ENCODE assay signal across 8 cellular contexts in genomic region chr4:177554966-177555574, GRCh38.
DNase-seq lines count a peak whose midpoint lies in the region; ATAC-seq and TF ChIP-seq lines count a peak whose summit lies in the region.

No MANE protein-coding gene starts in this region.

- no peaks in the 10 kb centered on the region for H3K4me1 ChIP-seq in PC-3 (ENCODE audit: insufficient read depth, low read length)

- BruUV-seq in PC-3 (replicated peaks; lab: Mats Ljungman, UMichigan) = no TSS peak

- no peaks in the 10 kb centered on the region for H3K79me2 ChIP-seq in PC-3 (ENCODE audit: low read length)

- DNase-seq in DMS 273 (lab: John Stamatoyannopoulos, UW; ENCODE audit: unreplicated experiment) (peak; percentile 47), DMS 273 treated with DMSO at 0.1 percent for 48 hours (lab: John Stamatoyannopoulos, UW) (no peak), PC-3 (peak; percentile 51), fibroblast of gingiva (ENCODE audit: low read depth) (peak; percentile 3), NOMO-1 treated with DMSO at 0.1 percent for 48 hours (lab: John Stamatoyannopoulos, UW; ENCODE audit: unreplicated experiment) (no peak), left cardiac atrium (no peak)
- peak; percentile 7 for DNase-seq in stimulated activated CD4-positive, alpha-beta T cell treated with anti-CD3 and anti-CD28 coated beads, Interleukin-4, amount 100 ng/mL, for 24 hours

- no peaks in the 10 kb centered on the region for H3K9me3 ChIP-seq in PC-3 (ENCODE audit: low read length)

- no peak overlapping the region for H2AFZ ChIP-seq in PC-3 (ENCODE audit: low read length)

- POLR2A ChIA-PET in PC-3 (lab: Charles Lee; ENCODE audit: unreplicated experiment) = no interaction called here

- H3K27me3 ChIP-seq in PC-3 (ENCODE audit: low read length) = no peaks in the 10 kb centered on the region

- H3K9ac ChIP-seq in PC-3 (ENCODE audit: low read length) = no peak overlapping the region

- H3K27ac ChIP-seq in PC-3 (ENCODE audit: low read length) = no peak overlapping the region

- H3K4me3 ChIP-seq in PC-3 (ENCODE audit: low read length) = no peak overlapping the region

- H3K9me2 ChIP-seq in PC-3 (replicated peaks; ENCODE audit: low read length) = no peaks in the 10 kb centered on the region

- CTCF ChIA-PET in PC-3 (lab: Charles Lee) = interaction anchor here (0.6 kb wide), 1 partner anchor 531 kb away, joined by 3 read pairs; no protein-coding TSS in a partner anchor

- H3K36me3 ChIP-seq in PC-3 (ENCODE audit: low read depth, low read length) = no peaks in the 10 kb centered on the region

- intact Hi-C loops in PC-3 (cut with micrococcal nuclease) (loop anchor here (5.0 kb wide), 1 partner anchor 1752 kb away; no protein-coding TSS in a partner anchor), left cardiac atrium (cut with DNase I) (no loop called here)

- ATAC-seq in GM21723 (IDR thresholded peaks at IDR 0.05; ENCODE audit: unreplicated experiment) (peak; percentile 57), PC-3 (no peak), left cardiac atrium (no peak)

- H3F3A ChIP-seq in PC-3 (ENCODE audit: low read length, unreplicated experiment) = no peaks in the 10 kb centered on the region

- TF ChIP-seq CTCF in PC-3 (conservative IDR thresholded peaks at IDR 0.05; ENCODE audit: low read depth, low read length) = peak; percentile 78

- H4K20me1 ChIP-seq in PC-3 (ENCODE audit: low read length) = no peaks in the 10 kb centered on the region

- H3K4me2 ChIP-seq in PC-3 (ENCODE audit: low read length) = no peak overlapping the region

Comparison
In these comparisons a context has a peak if more than half of its experiments do, and no peak if none do; other contexts are left out.
1. DNase-seq: peak in DMS 273 (single experiment), PC-3 (single experiment), fibroblast of gingiva (single experiment) and stimulated activated CD4-positive, alpha-beta T cell treated with anti-CD3 and anti-CD28 coated beads, Interleukin-4, amount 100 ng/mL, for 24 hours (single experiment); none in DMS 273 treated with DMSO at 0.1 percent for 48 hours (single experiment), NOMO-1 treated with DMSO at 0.1 percent for 48 hours (single experiment) and left cardiac atrium (single experiment).